Comparison of ENCODE assay signal across 8 cellular contexts in the genomic region with DNA sequence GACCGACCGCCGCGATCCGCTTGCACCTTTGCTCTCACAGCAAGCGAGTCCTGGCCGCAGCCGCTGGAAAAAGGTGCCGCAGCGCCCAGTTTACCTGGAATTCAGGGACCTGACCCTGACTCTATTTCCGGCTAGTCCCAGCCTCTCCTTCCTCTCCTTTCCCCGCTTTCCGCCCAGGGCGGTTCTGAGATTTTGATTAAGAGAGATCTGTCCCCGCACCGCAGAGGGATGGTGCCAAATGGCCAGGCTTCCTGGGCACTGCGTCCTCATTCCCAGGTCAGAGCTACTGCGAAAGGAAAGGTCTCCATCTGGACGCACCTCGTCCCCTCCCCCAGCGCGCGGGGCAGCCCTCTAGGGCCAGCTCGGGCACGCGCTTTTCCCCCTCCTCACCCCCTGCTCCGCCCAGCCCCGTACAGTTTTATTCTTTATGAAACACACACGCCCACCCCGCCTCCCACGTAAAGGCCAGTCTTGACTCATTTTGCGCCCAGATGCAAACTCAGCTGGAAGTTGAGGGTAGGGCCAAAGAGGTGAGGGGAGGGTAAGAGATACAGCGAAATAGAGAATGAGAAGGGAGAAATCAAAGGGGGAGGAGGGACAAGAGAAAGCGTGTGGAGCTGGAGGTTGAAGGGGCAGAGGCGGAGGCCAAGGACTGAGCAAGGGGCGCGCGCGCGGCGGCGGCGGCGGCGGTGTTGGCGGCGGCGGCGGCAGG.
DNase-seq lines count a peak whose midpoint lies in the region; TF ChIP-seq lines count a peak whose summit lies in the region.

No MANE protein-coding gene starts in this region.

- no peak overlapping the region for H3K9ac ChIP-seq in neural progenitor cell

- peaks cover 4% of the 10 kb centered on the region for H3F3A ChIP-seq in neural progenitor cell (ENCODE audit: low read depth)

- H3K4me3 Mint-ChIP-seq in neural progenitor cell, result peak overlapping the region; percentile 92

- no peaks in the 10 kb centered on the region for H3K36me3 Mint-ChIP-seq in neural progenitor cell

- DNase-seq in DMS153 treated with DMSO at 0.1 percent for 48 hours (lab: John Stamatoyannopoulos, UW; ENCODE audit: unreplicated experiment) (peak; percentile 54), LNCaP clone FGC (ENCODE audit: low read depth) (no peak), neural progenitor cell (ENCODE audit: low spot score) (peak; percentile 65), inferior parietal cortex (ENCODE audit: extremely low spot score) (no peak), hepatic stellate cell (ENCODE audit: low spot score) (no peak)
- DNase-seq in stimulated activated CD4-positive, alpha-beta T cell treated with anti-CD3 and anti-CD28 coated beads, Interleukin-12 subunit alpha, Interleukin-12 subunit beta, amount 100 ng/mL, for 4 hours, result no peak
- DNase-seq in activated naive CD4-positive, alpha-beta T cell (lab: John Stamatoyannopoulos, UW), result no peak

- H3K9me3 Mint-ChIP-seq in neural progenitor cell, result no peaks in the 10 kb centered on the region

- no peak overlapping the region for H3K27ac Mint-ChIP-seq in neural progenitor cell

- H3K27me3 Mint-ChIP-seq in neural progenitor cell (ENCODE audit: insufficient read depth, low read depth), result peaks cover 71% of the 10 kb centered on the region

- no peak overlapping the region for H3K27ac ChIP-seq in ectodermal cell (ENCODE audit: insufficient read depth, low read depth, low read length, poor library complexity, severe bottlenecking)
- no peak overlapping the region for H3K27ac ChIP-seq in neural progenitor cell

- H3K9me3 ChIP-seq in ectodermal cell (ENCODE audit: control insufficient read depth, low read length), result no peaks in the 10 kb centered on the region
- no peaks in the 10 kb centered on the region for H3K9me3 ChIP-seq in neural progenitor cell (ENCODE audit: low read depth)

- H3K27me3 ChIP-seq in ectodermal cell (ENCODE audit: control insufficient read depth, insufficient read depth, low read length, poor library complexity, severe bottlenecking) (peaks cover 94% of the 10 kb centered on the region), neural progenitor cell (peaks cover 100% of the 10 kb centered on the region)

- H3K36me3 ChIP-seq in ectodermal cell (ENCODE audit: control insufficient read depth, insufficient read depth, low read length) (no peaks in the 10 kb centered on the region), neural progenitor cell (no peaks in the 10 kb centered on the region)

- H3K4me2 ChIP-seq in neural progenitor cell, result peak overlapping the region; percentile 97

- H3K4me1 ChIP-seq in ectodermal cell (ENCODE audit: control insufficient read depth, insufficient read depth, low read length) (peaks cover 28% of the 10 kb centered on the region), neural progenitor cell (peaks cover 37% of the 10 kb centered on the region)

- H4K20me1 ChIP-seq in neural progenitor cell (ENCODE audit: low read depth), result peaks cover 64% of the 10 kb centered on the region

- H2AFZ ChIP-seq in neural progenitor cell (replicated peaks), result peak overlapping the region; percentile 88

- no peak for TF ChIP-seq CTCF in LNCaP clone FGC (IDR thresholded peaks at IDR 0.05; ENCODE audit: control insufficient read depth, extremely low read depth, insufficient read depth)
- no peak for TF ChIP-seq CTCF in neural progenitor cell (IDR thresholded peaks at IDR 0.05)

- H3K4me3 ChIP-seq in LNCaP clone FGC (ENCODE audit: low read depth, low read length) (peak overlapping the region; percentile 53), ectodermal cell (ENCODE audit: insufficient read depth, low read depth, low read length) (peak overlapping the region; percentile 41), neural progenitor cell (peak overlapping the region; percentile 63)

- peaks cover 40% of the 10 kb centered on the region for H3K4me1 Mint-ChIP-seq in neural progenitor cell

- 0% methylated on average over 47 to 49 of the region's 49 CpGs for WGBS in ectodermal cell, 2 experiments

- H3K79me2 ChIP-seq in neural progenitor cell (ENCODE audit: low read depth), result no peaks in the 10 kb centered on the region

Comparison
In these comparisons a context has a peak if more than half of its experiments do, and no peak if none do; other contexts are left out.
1. DNase-seq: peak in DMS153 treated with DMSO at 0.1 percent for 48 hours (single experiment) and neural progenitor cell (single experiment); none in LNCaP clone FGC (single experiment), inferior parietal cortex (single experiment), stimulated activated CD4-positive, alpha-beta T cell treated with anti-CD3 and anti-CD28 coated beads, Interleukin-12 subunit alpha, Interleukin-12 subunit beta, amount 100 ng/mL, for 4 hours (single experiment), activated naive CD4-positive, alpha-beta T cell (0 of 4) and hepatic stellate cell (single experiment).
2. Peak in every context shown above with its lines, with median percentiles within 50 percentile points of each other: H3K4me3 ChIP-seq.